10 cellular contexts compared by ENCODE assay signal in genomic region chr5:34499001-34499734, GRCh38.
A peak's percentile ranks its signal among the peaks of the same experiment; 100 is the strongest.
DNase-seq lines count a peak whose midpoint lies in the region; ATAC-seq lines count a peak whose summit lies in the region.
"Had no signal": no experiment of that assay in that cellular context is flagged by ENCODE, and none has a peak within 500 bp of the region (broad histone marks: within the 10 kb centered on the region; RNA-seq: fewer than 3 reads in every experiment).

No MANE protein-coding gene starts in this region.

- peak; percentile 37 for DNase-seq in activated CD4-positive, alpha-beta T cell treated with anti-CD3 and anti-CD28 coated beads for 48 hours
- DNase-seq in activated CD4-positive, alpha-beta T cell treated with anti-CD3 and anti-CD28 coated beads, Interleukin-2, amount 50 U/mL, for 4 hours, result no peak
- DNase-seq in NOMO-1 treated with dmso at 0.1 percent for 144 hours (lab: John Stamatoyannopoulos, UW; ENCODE audit: unreplicated experiment) (peak; percentile 94), dermis blood vessel endothelial cell (peak; percentile 84), SW 1271 (lab: John Stamatoyannopoulos, UW) (no peak), midbrain (lab: John Stamatoyannopoulos, UW) (no peak)
- DNase-seq in stimulated activated CD8-positive, alpha-beta memory T cell treated with anti-CD3 and anti-CD28 coated beads, Interleukin-12 subunit alpha, Interleukin-12 subunit beta, amount 100 ng/mL, for 4 hours (ENCODE audit: low read depth), result peak; percentile 6

- ATAC-seq in HG02763 (IDR thresholded peaks at IDR 0.05; ENCODE audit: unreplicated experiment), result peak; percentile 87
- ATAC-seq: body of pancreas; CD8-positive, alpha-beta T cell had no signal

Comparison
In these comparisons a context has a peak if more than half of its experiments do, and no peak if none do; other contexts are left out.
1. DNase-seq: peak in activated CD4-positive, alpha-beta T cell treated with anti-CD3 and anti-CD28 coated beads for 48 hours (single experiment), NOMO-1 treated with dmso at 0.1 percent for 144 hours (single experiment), dermis blood vessel endothelial cell (single experiment) and stimulated activated CD8-positive, alpha-beta memory T cell treated with anti-CD3 and anti-CD28 coated beads, Interleukin-12 subunit alpha, Interleukin-12 subunit beta, amount 100 ng/mL, for 4 hours (single experiment); none in activated CD4-positive, alpha-beta T cell treated with anti-CD3 and anti-CD28 coated beads, Interleukin-2, amount 50 U/mL, for 4 hours (0 of 2), SW 1271 (0 of 2) and midbrain (single experiment).